In genomic region chr16:86512860-86513470, GRCh38 we compare ENCODE assay signal across 1 cellular context.
A peak's percentile ranks its signal among the peaks of the same experiment; 100 is the strongest.
TF ChIP-seq lines count a peak whose summit lies in the region.

No MANE protein-coding gene starts in this region.

TF ChIP-seq in H1, 55 proteins besides CTCF, POLR2A, EP300 and RAD21:
- TF ChIP-seq CHD1 (IDR thresholded peaks at IDR 0.05; ENCODE audit: low read depth, low read length) (no peak), JUND (IDR thresholded peaks at IDR 0.05; ENCODE audit: low read length) (no peak), TAF7 (optimal IDR thresholded peaks at IDR 0.05; ENCODE audit: borderline replicate concordance, low read depth, low read length) (no peak), SUZ12 (IDR thresholded peaks at IDR 0.05; ENCODE audit: low read length) (peak; percentile 98), FOSL1 (IDR thresholded peaks at IDR 0.05; ENCODE audit: insufficient read depth, low read depth, low read length) (no peak), EZH2 (IDR thresholded peaks at IDR 0.05; ENCODE audit: low read depth, low read length, severe bottlenecking) (peak; percentile 98), GTF2F1 (IDR thresholded peaks at IDR 0.05; ENCODE audit: borderline replicate concordance, low read depth, low read length) (no peak), CEBPB (IDR thresholded peaks at IDR 0.05; ENCODE audit: low read depth, low read length) (no peak), BCL11A (IDR thresholded peaks at IDR 0.05; ENCODE audit: low read depth in 2 of 2, low read length in 2 of 2) (no peak), TEAD4 (IDR thresholded peaks at IDR 0.05; ENCODE audit: low read depth, low read length) (no peak), KDM1A (IDR thresholded peaks at IDR 0.05; ENCODE audit: borderline replicate concordance, low read length) (no peak), CBX8 (IDR thresholded peaks at IDR 0.05; ENCODE audit: borderline replicate concordance, low read depth, low read length) (peak; percentile 72)
